ENCODE assay signal across 8 cellular contexts in genomic region chr9:95003694-95004451, GRCh38.
DNase-seq lines count a peak whose midpoint lies in the region; ATAC-seq, FAIRE-seq and TF ChIP-seq lines count a peak whose summit lies in the region.

No MANE protein-coding gene starts in this region.

- no peak overlapping the region for H3K27ac Mint-ChIP-seq in activated CD8-positive, alpha-beta memory T cell treated with anti-CD3 and anti-CD28 coated beads, Interleukin-2, amount 10 ng/mL, durations not matched to agents 7 days and 5 days
- H3K27ac Mint-ChIP-seq in T-cell (no peak overlapping the region), endothelial cell (ENCODE audit: unreplicated experiment) (no peak overlapping the region), mesothelial cell of epicardium (peak overlapping the region; percentile 93), type B pancreatic cell (peak overlapping the region; percentile 91)

- FAIRE-seq in D721Med (lab: Jason Lieb, UNC): no peak

- TF ChIP-seq CTCF in endothelial cell (IDR thresholded peaks at IDR 0.05; ENCODE audit: unreplicated experiment): no peak
- no peak for TF ChIP-seq CTCF in mesothelial cell of epicardium (IDR thresholded peaks at IDR 0.05; ENCODE audit: unreplicated experiment)
- TF ChIP-seq CTCF in type B pancreatic cell (conservative IDR thresholded peaks at IDR 0.05): peak; percentile 58
- no peak for TF ChIP-seq CTCF in D721Med (IDR thresholded peaks at IDR 0.05; ENCODE audit: insufficient read depth, missing control alignments)

- H3K4me3 Mint-ChIP-seq in activated CD8-positive, alpha-beta memory T cell treated with anti-CD3 and anti-CD28 coated beads, Interleukin-2, amount 10 ng/mL, durations not matched to agents 7 days and 5 days: peak overlapping the region; percentile 74
- H3K4me3 Mint-ChIP-seq in T-cell (peak overlapping the region; percentile 72 to 79 (median 76)), endothelial cell (ENCODE audit: unreplicated experiment) (peak overlapping the region; percentile 94), mesothelial cell of epicardium (peak overlapping the region; percentile 71), type B pancreatic cell (peak overlapping the region; percentile 91)

- POLR2A ChIA-PET in T-cell (lab: Charles Lee): no interaction called here

- no peak for ATAC-seq in activated CD8-positive, alpha-beta memory T cell treated with anti-CD3 and anti-CD28 coated beads, Interleukin-2, amount 10 ng/mL, durations not matched to agents 7 days and 5 days
- ATAC-seq in HG03432 (IDR thresholded peaks at IDR 0.05; ENCODE audit: unreplicated experiment) (peak; percentile 37), T-cell (replicated peaks in 1 of 4) (no peak)

- H3K27me3 Mint-ChIP-seq in activated CD8-positive, alpha-beta memory T cell treated with anti-CD3 and anti-CD28 coated beads, Interleukin-2, amount 10 ng/mL, durations not matched to agents 7 days and 5 days: peaks cover 56% of the 10 kb centered on the region
- peaks cover 32 to 36% of the 10 kb centered on the region in 2 donors for H3K27me3 Mint-ChIP-seq in T-cell
- peaks cover 2% of the 10 kb centered on the region for H3K27me3 Mint-ChIP-seq in endothelial cell (ENCODE audit: unreplicated experiment)
- H3K27me3 Mint-ChIP-seq in mesothelial cell of epicardium (ENCODE audit: low read depth): no peaks in the 10 kb centered on the region
- no peaks in the 10 kb centered on the region for H3K27me3 Mint-ChIP-seq in type B pancreatic cell

- no peaks in the 10 kb centered on the region for H3K9me3 Mint-ChIP-seq in activated CD8-positive, alpha-beta memory T cell treated with anti-CD3 and anti-CD28 coated beads, Interleukin-2, amount 10 ng/mL, durations not matched to agents 7 days and 5 days (ENCODE audit: low read depth)
- H3K9me3 Mint-ChIP-seq in T-cell (no peaks in the 10 kb centered on the region), endothelial cell (ENCODE audit: unreplicated experiment) (no peaks in the 10 kb centered on the region), mesothelial cell of epicardium (no peaks in the 10 kb centered on the region), type B pancreatic cell (peaks cover 4% of the 10 kb centered on the region)

- CTCF ChIA-PET in activated CD8-positive, alpha-beta memory T cell treated with anti-CD3 and anti-CD28 coated beads, Interleukin-2, amount 10 ng/mL, durations not matched to agents 7 days and 5 days (lab: Charles Lee): no interaction called here
- CTCF ChIA-PET in T-cell (lab: Charles Lee): no interaction called here

- H3K36me3 Mint-ChIP-seq in activated CD8-positive, alpha-beta memory T cell treated with anti-CD3 and anti-CD28 coated beads, Interleukin-2, amount 10 ng/mL, durations not matched to agents 7 days and 5 days: peaks cover 3% of the 10 kb centered on the region
- peaks cover 3% of the 10 kb centered on the region for H3K36me3 Mint-ChIP-seq in T-cell
- H3K36me3 Mint-ChIP-seq in endothelial cell (ENCODE audit: low read depth, unreplicated experiment): no peaks in the 10 kb centered on the region
- peaks cover 3% of the 10 kb centered on the region for H3K36me3 Mint-ChIP-seq in mesothelial cell of epicardium
- H3K36me3 Mint-ChIP-seq in type B pancreatic cell: peaks cover 39% of the 10 kb centered on the region

- DNase-seq in activated CD8-positive, alpha-beta memory T cell treated with anti-CD3 and anti-CD28 coated beads, Interleukin-2, amount 10 ng/mL, durations not matched to agents 7 days and 5 days: no peak
- DNase-seq in activated CD8-positive, alpha-beta memory T cell treated with anti-CD3 and anti-CD28 coated beads, Interleukin-2, amount 50 U/mL, for 4 hours: no peak
- peak in 1 of 34 experiments; percentile 10 for DNase-seq in T-cell
- peak; percentile 53 for DNase-seq in endothelial cell (ENCODE audit: low spot score)
- DNase-seq in mesothelial cell of epicardium (ENCODE audit: low spot score in 2 of 2, unreplicated experiment in 2 of 2): peak in 1 of 2 experiments; percentile 59
- no peak for DNase-seq in type B pancreatic cell (ENCODE audit: extremely low spot score, unreplicated experiment)
- DNase-seq in D721Med (ENCODE audit: insufficient read length, low spot score): no peak

- H3K4me1 Mint-ChIP-seq in activated CD8-positive, alpha-beta memory T cell treated with anti-CD3 and anti-CD28 coated beads, Interleukin-2, amount 10 ng/mL, durations not matched to agents 7 days and 5 days: peaks cover 16% of the 10 kb centered on the region
- H3K4me1 Mint-ChIP-seq in T-cell (peaks cover 0 to 7% (median 6%) of the 10 kb centered on the region in 3 donors), endothelial cell (ENCODE audit: unreplicated experiment) (peaks cover 29% of the 10 kb centered on the region), mesothelial cell of epicardium (peaks cover 61% of the 10 kb centered on the region), type B pancreatic cell (ENCODE audit: unreplicated experiment) (peaks cover 61% of the 10 kb centered on the region)

Comparison
In these comparisons a context has a peak if more than half of its experiments do, and no peak if none do; other contexts are left out.
1. H3K27ac Mint-ChIP-seq: peak in mesothelial cell of epicardium (single experiment) and type B pancreatic cell (single experiment); none in activated CD8-positive, alpha-beta memory T cell treated with anti-CD3 and anti-CD28 coated beads, Interleukin-2, amount 10 ng/mL, durations not matched to agents 7 days and 5 days (single experiment), T-cell (0 of 2) and endothelial cell (single experiment).
2. Peak in every context shown above with its lines, with median percentiles within 50 percentile points of each other: H3K4me3 Mint-ChIP-seq.